Comparison of ENCODE assay signal across 27 cellular contexts in the genomic region with DNA sequence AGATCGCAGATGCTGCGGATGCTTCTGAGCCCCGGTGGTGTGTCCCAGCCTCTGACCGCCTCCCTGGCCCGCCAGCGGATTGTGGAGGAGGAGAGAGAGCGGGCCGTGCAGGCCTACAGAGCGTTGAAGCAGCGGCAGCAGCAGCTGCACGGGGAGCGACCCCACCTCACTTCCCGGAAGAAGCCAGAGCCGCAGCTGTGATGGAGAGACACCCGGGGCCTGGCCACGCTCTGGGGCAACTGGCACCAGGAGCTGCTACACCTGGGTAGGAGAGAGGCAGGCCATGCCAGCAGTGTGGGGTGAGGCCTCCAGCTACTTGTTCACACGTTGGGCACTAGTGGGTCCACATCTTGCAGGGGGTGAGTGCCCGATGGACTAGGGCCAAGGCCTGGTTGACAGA. TPM values are rescaled to one million over a fixed set of nuclear protein-coding genes. Genes with fewer than 3 reads are reported as not detected.
"Had no signal": no experiment of that assay in that cellular context is flagged by ENCODE, and none has a peak within 500 bp of the region (broad histone marks: within the 10 kb centered on the region; RNA-seq: fewer than 3 reads in every experiment).

No MANE protein-coding gene starts in this region.

- H3K27ac Mint-ChIP-seq: activated CD8-positive, alpha-beta memory T cell treated with anti-CD3 and anti-CD28 coated beads, Interleukin-2, amount 10 ng/mL, durations not matched to agents 7 days and 5 days; activated naive CD4-positive, alpha-beta T cell treated with anti-CD3 and anti-CD28 coated beads, Interleukin-2, amount 50 U/mL, for 24 hours; activated T-helper 1 cell treated with anti-CD3 and anti-CD28 coated beads, Interleukin-12 subunit alpha, Interleukin-12 subunit beta, Interleukin-2, Interleukin-4 antibody, amounts not matched to agents 30 ng/mL and 10 ng/mL and 1 ng/mL, durations not matched to agents 14 hours and 24 hours and 36 hours had no signal

- ATAC-seq: activated CD8-positive, alpha-beta memory T cell treated with anti-CD3 and anti-CD28 coated beads, Interleukin-2, amount 10 ng/mL, durations not matched to agents 7 days and 5 days; Panc1 had no signal

- H3K4me2 ChIP-seq: KMS-11 had no signal

- H3K9me3 Mint-ChIP-seq: activated naive CD4-positive, alpha-beta T cell treated with anti-CD3 and anti-CD28 coated beads, Interleukin-2, amount 50 U/mL, for 24 hours; activated T-cell treated with anti-CD3 and anti-CD28 coated beads, Interleukin-2, amount 50 U/mL, for 24 hours; activated T-helper 1 cell treated with anti-CD3 and anti-CD28 coated beads, Interleukin-12 subunit alpha, Interleukin-12 subunit beta, Interleukin-2, Interleukin-4 antibody, amounts not matched to agents 30 ng/mL and 10 ng/mL and 1 ng/mL, durations not matched to agents 14 hours and 24 hours and 36 hours had no signal

- H3K4me3 Mint-ChIP-seq: activated CD8-positive, alpha-beta memory T cell treated with anti-CD3 and anti-CD28 coated beads, Interleukin-2, amount 10 ng/mL, durations not matched to agents 7 days and 5 days; activated naive CD4-positive, alpha-beta T cell treated with anti-CD3 and anti-CD28 coated beads, Interleukin-2, amount 50 U/mL, for 24 hours; activated T-cell treated with anti-CD3 and anti-CD28 coated beads, Interleukin-2, amount 50 U/mL, for 24 hours; activated T-helper 1 cell treated with anti-CD3 and anti-CD28 coated beads, Interleukin-12 subunit alpha, Interleukin-12 subunit beta, Interleukin-2, Interleukin-4 antibody, amounts not matched to agents 30 ng/mL and 10 ng/mL and 1 ng/mL, durations not matched to agents 14 hours and 24 hours and 36 hours had no signal

- H3K9ac ChIP-seq: KMS-11 had no signal

- H3K9me3 ChIP-seq: breast epithelium had no signal

- H3K4me3 ChIP-seq: breast epithelium had no signal

- H3K36me3 ChIP-seq: breast epithelium had no signal

- DNase-seq: activated CD4-positive, CD25-positive, alpha-beta regulatory T cell; activated CD8-positive, alpha-beta memory T cell treated with anti-CD3 and anti-CD28 coated beads, Interleukin-2, amount 10 ng/mL, durations not matched to agents 7 days and 5 days; activated effector memory CD4-positive, alpha-beta T cell treated with Interleukin-2 at 50 U/mL for 16 hours; activated naive CD4-positive, alpha-beta T cell; activated T-cell treated with anti-CD3 and anti-CD28 coated beads, Interleukin-2, amount 50 U/mL, for 24 hours; aorta; caudate nucleus; NCI-H1092; NCI-H1417; NCI-H1930; NCI-H2171 treated with DMSO at 0.1 percent for 48 hours; NCI-H510A treated with DMSO at 0.1 percent for 48 hours; NCI-H69; NK-92 treated with Interleukin-12 subunit alpha and Interleukin-12 subunit beta, amount 100 ng/mL, for 24 hours; OCI-M1; RPMI8226; SIG-M5; T-helper 2 cell; T1000 had no signal

- H3K27me3 Mint-ChIP-seq: activated CD8-positive, alpha-beta memory T cell treated with anti-CD3 and anti-CD28 coated beads, Interleukin-2, amount 10 ng/mL, durations not matched to agents 7 days and 5 days; activated naive CD4-positive, alpha-beta T cell treated with anti-CD3 and anti-CD28 coated beads, Interleukin-2, amount 50 U/mL, for 24 hours; activated T-cell treated with anti-CD3 and anti-CD28 coated beads, Interleukin-2, amount 50 U/mL, for 24 hours had no signal

- H3K27ac ChIP-seq: breast epithelium, KMS-11, VCaP had no signal

- H3K27me3 ChIP-seq: breast epithelium had no signal

- FAIRE-seq: TTC549 had no signal

RNA-seq across cellular contexts. Expression of gene PDE6G, which starts 16.2 kb away (rescaled TPM):
- total RNA-seq: MCF 10A had no signal
